15 cellular contexts compared by ENCODE assay signal in the genomic region with DNA sequence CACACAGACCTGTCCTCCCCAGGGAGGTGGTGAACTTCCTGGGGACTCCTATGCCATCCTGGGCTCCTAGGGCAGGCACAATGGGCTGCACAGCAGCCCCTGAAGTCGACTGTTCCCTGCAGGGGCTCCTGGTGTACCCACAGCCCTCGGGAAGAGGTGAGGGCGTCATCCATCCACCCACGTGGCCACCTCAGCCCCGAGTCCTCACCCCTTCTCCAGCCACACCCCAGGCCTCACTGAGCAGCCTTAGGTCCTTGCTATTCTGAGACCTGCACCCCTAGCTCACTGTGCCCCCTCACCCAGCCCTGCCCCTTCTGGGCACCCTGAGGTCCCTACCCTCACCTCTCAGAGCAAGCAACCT. TPM values are rescaled to one million over a fixed set of nuclear protein-coding genes. Genes with fewer than 3 reads are reported as not detected.
A peak's percentile ranks its signal among the peaks of the same experiment; 100 is the strongest.
DNase-seq lines count a peak whose midpoint lies in the region; ATAC-seq and TF ChIP-seq lines count a peak whose summit lies in the region.
"Had no signal": no experiment of that assay in that cellular context is flagged by ENCODE, and none has a peak within 500 bp of the region (broad histone marks: within the 10 kb centered on the region; RNA-seq: fewer than 3 reads in every experiment).

No MANE protein-coding gene starts in this region.

- intact Hi-C loops in activated T-helper 2 cell treated with anti-CD3 and anti-CD28 coated beads, Interferon-gamma antibody, Interleukin-2, Interleukin-4, amounts not matched to agents 10 μg/mL and 5 μg/mL and 100 μg/mL, durations not matched to agents 14 hours and 24 hours and 36 hours (cut with micrococcal nuclease): loop anchor here (5.0 kb wide), 1 partner anchor 94 kb away; no protein-coding TSS in a partner anchor
- intact Hi-C loops in mucosa of descending colon (cut with DNase I, micrococcal nuclease): loop anchor here in 1 of 2 donors (10.0 kb wide), 1 partner anchor 97 kb away; no protein-coding TSS in a partner anchor
- intact Hi-C loops in heart right ventricle (cut with DNase I): loop anchor here in 1 of 10 donors (10.0 kb wide), 2 partner anchors 163 to 1207 kb away; no protein-coding TSS in a partner anchor
- intact Hi-C loops in Right ventricle myocardium superior (cut with DNase I): no loop called here

- H3K27me3 ChIP-seq in BLaER1 (no peaks in the 10 kb centered on the region), heart right ventricle (peaks cover 0 to 3% (median 0%) of the 10 kb centered on the region in 7 donors)
- no peaks in the 10 kb centered on the region for H3K27me3 ChIP-seq in CD8-positive, alpha-beta memory T cell (ENCODE audit: insufficient read depth, low read length, poor library complexity, severe bottlenecking)
- H3K27me3 ChIP-seq: thyroid gland had no signal

- H3K4me1 ChIP-seq in BLaER1: peaks cover 97% of the 10 kb centered on the region
- H3K4me1 ChIP-seq in CD8-positive, alpha-beta memory T cell (ENCODE audit: insufficient read depth, low read length): peaks cover 29% of the 10 kb centered on the region
- peaks cover 35% of the 10 kb centered on the region for H3K4me1 ChIP-seq in mucosa of descending colon (ENCODE audit: low read depth)
- H3K4me1 ChIP-seq in heart right ventricle: peaks cover 0 to 24% (median 0%) of the 10 kb centered on the region in 9 donors

- H3K9me3 ChIP-seq in BLaER1 (no peaks in the 10 kb centered on the region), mucosa of descending colon (no peaks in the 10 kb centered on the region), heart right ventricle (no peaks in the 10 kb centered on the region)
- no peaks in the 10 kb centered on the region for H3K9me3 ChIP-seq in CD8-positive, alpha-beta memory T cell (ENCODE audit: low read length)
- H3K9me3 ChIP-seq: sigmoid colon, thyroid gland had no signal

- CTCF ChIA-PET in CD8-positive, alpha-beta memory T cell (lab: Charles Lee): no interaction called here

- no peaks in the 10 kb centered on the region for H3K36me3 Mint-ChIP-seq in CD8-positive, alpha-beta memory T cell
- no peaks in the 10 kb centered on the region for H3K36me3 Mint-ChIP-seq in activated T-helper 2 cell treated with anti-CD3 and anti-CD28 coated beads, Interferon-gamma antibody, Interleukin-2, Interleukin-4, amounts not matched to agents 10 μg/mL and 5 μg/mL and 100 μg/mL, durations not matched to agents 14 hours and 24 hours and 36 hours (ENCODE audit: low read depth)
- H3K36me3 Mint-ChIP-seq: mesothelial cell of epicardium had no signal

- ATAC-seq in mucosa of descending colon (no peak), heart right ventricle (no peak), Right ventricle myocardium superior (ENCODE audit: poor library complexity) (no peak)

- 56 to 77% methylated on average over 5 of the region's 5 CpGs for WGBS in heart right ventricle, 2 donors

- H3K27me3 Mint-ChIP-seq in CD8-positive, alpha-beta memory T cell: peaks cover 0 to 5% of the 10 kb centered on the region in 2 donors
- no peaks in the 10 kb centered on the region for H3K27me3 Mint-ChIP-seq in activated T-helper 2 cell treated with anti-CD3 and anti-CD28 coated beads, Interferon-gamma antibody, Interleukin-2, Interleukin-4, amounts not matched to agents 10 μg/mL and 5 μg/mL and 100 μg/mL, durations not matched to agents 14 hours and 24 hours and 36 hours (ENCODE audit: low read depth)

- H3K27ac Mint-ChIP-seq in CD8-positive, alpha-beta memory T cell: peak overlapping the region in 6 of 8 donors; percentile 32 to 95 (median 90)
- no peak overlapping the region for H3K27ac Mint-ChIP-seq in activated T-helper 2 cell treated with anti-CD3 and anti-CD28 coated beads, Interferon-gamma antibody, Interleukin-2, Interleukin-4, amounts not matched to agents 10 μg/mL and 5 μg/mL and 100 μg/mL, durations not matched to agents 14 hours and 24 hours and 36 hours
- H3K27ac Mint-ChIP-seq: activated naive CD4-positive, alpha-beta T cell treated with anti-CD3 and anti-CD28 coated beads for 36 hours; mesothelial cell of epicardium had no signal

- H3K9me3 Mint-ChIP-seq in CD8-positive, alpha-beta memory T cell: no peaks in the 10 kb centered on the region
- H3K9me3 Mint-ChIP-seq in activated T-helper 2 cell treated with anti-CD3 and anti-CD28 coated beads, Interferon-gamma antibody, Interleukin-2, Interleukin-4, amounts not matched to agents 10 μg/mL and 5 μg/mL and 100 μg/mL, durations not matched to agents 14 hours and 24 hours and 36 hours: no peaks in the 10 kb centered on the region
- H3K9me3 Mint-ChIP-seq: activated naive CD4-positive, alpha-beta T cell treated with anti-CD3 and anti-CD28 coated beads for 36 hours; mesothelial cell of epicardium had no signal

- no peak overlapping the region for H3K9ac ChIP-seq in BLaER1

- H3K27ac ChIP-seq in BLaER1 (peak overlapping the region; percentile 32; the same call in 1 of the 2 replicates), heart right ventricle (peak overlapping the region in 1 of 10 donors; percentile 11), coronary artery (no peak overlapping the region)
- H3K27ac ChIP-seq in CD8-positive, alpha-beta memory T cell (ENCODE audit: low read depth, low read length): no peak overlapping the region
- H3K27ac ChIP-seq: PC-9, WERI-Rb-1 had no signal

- peaks cover 21 to 42% (median 30%) of the 10 kb centered on the region in 3 donors for H3K4me1 Mint-ChIP-seq in CD8-positive, alpha-beta memory T cell
- H3K4me1 Mint-ChIP-seq in activated T-helper 2 cell treated with anti-CD3 and anti-CD28 coated beads, Interferon-gamma antibody, Interleukin-2, Interleukin-4, amounts not matched to agents 10 μg/mL and 5 μg/mL and 100 μg/mL, durations not matched to agents 14 hours and 24 hours and 36 hours (ENCODE audit: low read depth): peaks cover 8% of the 10 kb centered on the region

- no peak for DNase-seq in CD8-positive, alpha-beta memory T cell
- DNase-seq in activated T-helper 2 cell treated with anti-CD3 and anti-CD28 coated beads, Interferon-gamma antibody, Interleukin-2, Interleukin-4, amounts not matched to agents 10 μg/mL and 5 μg/mL and 100 μg/mL, durations not matched to agents 14 hours and 24 hours and 36 hours (ENCODE audit: low spot score): no peak
- peak in 2 of 3 donors; percentile 26 to 62 for DNase-seq in mucosa of descending colon
- no peak for DNase-seq in stimulated activated CD4-positive, alpha-beta T cell treated with anti-CD3 and anti-CD28 coated beads, Interleukin-4, amount 100 ng/mL, for 24 hours
- no peak for DNase-seq in heart right ventricle
- no peak for DNase-seq in coronary artery (ENCODE audit: low spot score)
- no peak for DNase-seq in Right ventricle myocardium superior
- DNase-seq: NCI-H526, thyroid gland, WERI-Rb-1 had no signal

- peak overlapping the region; percentile 10 to 86 (median 61) for H3K4me3 Mint-ChIP-seq in CD8-positive, alpha-beta memory T cell
- H3K4me3 Mint-ChIP-seq in activated T-helper 2 cell treated with anti-CD3 and anti-CD28 coated beads, Interferon-gamma antibody, Interleukin-2, Interleukin-4, amounts not matched to agents 10 μg/mL and 5 μg/mL and 100 μg/mL, durations not matched to agents 14 hours and 24 hours and 36 hours (ENCODE audit: low read depth): peak overlapping the region; percentile 7
- H3K4me3 Mint-ChIP-seq: mesothelial cell of epicardium had no signal

- peak overlapping the region; percentile 95 for H3K4me2 ChIP-seq in BLaER1
- H3K4me2 ChIP-seq: PC-9 had no signal

- no peaks in the 10 kb centered on the region for H4K20me1 ChIP-seq in BLaER1

- TF ChIP-seq CTCF in mucosa of descending colon (IDR thresholded peaks at IDR 0.05) (no peak), heart right ventricle (IDR thresholded peaks at IDR 0.05) (no peak), coronary artery (IDR thresholded peaks at IDR 0.05) (no peak)

- H3K4me3 ChIP-seq in BLaER1: peak overlapping the region; percentile 13; the same call in 1 of the 2 replicates
- peak overlapping the region; percentile 40 for H3K4me3 ChIP-seq in CD8-positive, alpha-beta memory T cell (ENCODE audit: low read length)
- no peak overlapping the region for H3K4me3 ChIP-seq in mucosa of descending colon
- no peak overlapping the region for H3K4me3 ChIP-seq in heart right ventricle
- H3K4me3 ChIP-seq in coronary artery: no peak overlapping the region
- H3K4me3 ChIP-seq: PC-9, sigmoid colon, thyroid gland had no signal

- H3K36me3 ChIP-seq in BLaER1: no peaks in the 10 kb centered on the region
- H3K36me3 ChIP-seq in CD8-positive, alpha-beta memory T cell (ENCODE audit: insufficient read depth, low read length): no peaks in the 10 kb centered on the region
- no peaks in the 10 kb centered on the region for H3K36me3 ChIP-seq in mucosa of descending colon (ENCODE audit: low read depth)
- H3K36me3 ChIP-seq in heart right ventricle: no peaks in the 10 kb centered on the region
- H3K36me3 ChIP-seq: sigmoid colon, thyroid gland, WERI-Rb-1 had no signal

- POLR2A ChIA-PET in CD8-positive, alpha-beta memory T cell (lab: Charles Lee): no interaction called here

RNA-seq across cellular contexts. Expression of a gene that starts 38.9 kb away (rescaled TPM):
- total RNA-seq in CD8-positive, alpha-beta memory T cell: 1 to 10 TPM; 2.4 TPM
- polyA plus RNA-seq in CD8-positive, alpha-beta memory T cell: 0.26 TPM
- total RNA-seq in activated T-helper 2 cell treated with anti-CD3 and anti-CD28 coated beads, Interferon-gamma antibody, Interleukin-2, Interleukin-4, amounts not matched to agents 10 μg/mL and 5 μg/mL and 100 μg/mL, durations not matched to agents 14 hours and 24 hours and 36 hours: 3.4 and 3.5 TPM in 2 replicates
- total RNA-seq in mucosa of descending colon (1 to 10 TPM in 2 of 3 donors, under 1 TPM in 1; 0.75 to 2.5 (median 1.1) TPM), heart right ventricle (1 to 10 TPM in 5 of 10 donors, under 1 TPM in 5; 0.30 to 4.3 (median 1.1) TPM), Right ventricle myocardium superior (0.46 TPM)
- under 1 TPM; 0.20 to 0.51 TPM for polyA plus RNA-seq in heart right ventricle
- total RNA-seq: PC-9 had no signal

Comparison
In these comparisons a context has a peak if more than half of its experiments do, and no peak if none do; other contexts are left out.
1. H3K4me3 ChIP-seq: peak in BLaER1 (single experiment) and CD8-positive, alpha-beta memory T cell (single experiment); none in mucosa of descending colon (single experiment), heart right ventricle (0 of 10) and coronary artery (single experiment).
2. DNase-seq: peak in mucosa of descending colon (2 of 3); none in CD8-positive, alpha-beta memory T cell (0 of 5), activated T-helper 2 cell treated with anti-CD3 and anti-CD28 coated beads, Interferon-gamma antibody, Interleukin-2, Interleukin-4, amounts not matched to agents 10 μg/mL and 5 μg/mL and 100 μg/mL, durations not matched to agents 14 hours and 24 hours and 36 hours (single experiment), stimulated activated CD4-positive, alpha-beta T cell treated with anti-CD3 and anti-CD28 coated beads, Interleukin-4, amount 100 ng/mL, for 24 hours (single experiment), heart right ventricle (0 of 2), coronary artery (single experiment) and Right ventricle myocardium superior (single experiment).